ENCODE assay signal across 11 cellular contexts in genomic region chr12:52496054-52496453, GRCh38. TPM values are rescaled to one million over a fixed set of nuclear protein-coding genes. Genes with fewer than 3 reads are reported as not detected.
A peak's percentile ranks its signal among the peaks of the same experiment; 100 is the strongest.
DNase-seq lines count a peak whose midpoint lies in the region; ATAC-seq and TF ChIP-seq lines count a peak whose summit lies in the region.
"Had no signal": no experiment of that assay in that cellular context is flagged by ENCODE, and none has a peak within 500 bp of the region (broad histone marks: within the 10 kb centered on the region; RNA-seq: fewer than 3 reads in every experiment).

No MANE protein-coding gene starts in this region.

- H3K36me3 ChIP-seq in GM23338 (ENCODE audit: insufficient read depth), result no peaks in the 10 kb centered on the region
- H3K36me3 ChIP-seq in adipocyte (ENCODE audit: control insufficient read depth, insufficient read depth, low read length, severe bottlenecking), result no peaks in the 10 kb centered on the region

- H2AFZ ChIP-seq in GM23338, result peak overlapping the region; percentile 76; the same call in 1 of the 2 replicates

- H3K9me2 ChIP-seq in GM23338 (ENCODE audit: insufficient read depth), result no peaks in the 10 kb centered on the region

- H3K79me2 ChIP-seq in GM23338 (replicated peaks; ENCODE audit: insufficient read depth), result no peaks in the 10 kb centered on the region

- H3K4me3 ChIP-seq in GM23338, result no peak overlapping the region
- H3K4me3 ChIP-seq in adipocyte (ENCODE audit: low read length), result no peak overlapping the region

- H3K4me1 Mint-ChIP-seq in GM23338 (peaks cover 26% of the 10 kb centered on the region), glutamatergic neuron (ENCODE audit: low read depth, unreplicated experiment) (peaks cover 14% of the 10 kb centered on the region)
- H3K4me1 Mint-ChIP-seq in activated CD4-positive, alpha-beta T cell treated with anti-CD3 and anti-CD28 coated beads, Interleukin-2, amount 10 ng/mL, durations not matched to agents 7 days and 5 days, result no peaks in the 10 kb centered on the region

- H3K9ac ChIP-seq in adipocyte (ENCODE audit: low read length), result peak overlapping the region; percentile 43

- no peaks in the 10 kb centered on the region for H3F3A ChIP-seq in GM23338 (replicated peaks; ENCODE audit: low read depth)

- TF ChIP-seq CTCF in GM23338 (conservative IDR thresholded peaks at IDR 0.05; ENCODE audit: low read depth in 2 of 2), result no peak
- no peak for TF ChIP-seq CTCF in glutamatergic neuron (IDR thresholded peaks at IDR 0.05; ENCODE audit: partially characterized antibody, unreplicated experiment)

- H3K36me3 Mint-ChIP-seq in GM23338 (ENCODE audit: low read depth) (no peaks in the 10 kb centered on the region), glutamatergic neuron (ENCODE audit: unreplicated experiment) (no peaks in the 10 kb centered on the region)
- no peaks in the 10 kb centered on the region for H3K36me3 Mint-ChIP-seq in activated CD4-positive, alpha-beta T cell treated with anti-CD3 and anti-CD28 coated beads, Interleukin-2, amount 10 ng/mL, durations not matched to agents 7 days and 5 days (ENCODE audit: low read depth)
- H3K36me3 Mint-ChIP-seq: CD8-positive, alpha-beta memory T cell had no signal

- H3K4me2 ChIP-seq in GM23338, result peak overlapping the region; percentile 43; the same call in 1 of the 2 replicates

- DNase-seq in GM23338 (ENCODE audit: low spot score), result no peak
- DNase-seq in NCI-H2029 (lab: John Stamatoyannopoulos, UW), result peak; percentile 59
- DNase-seq in adipocyte (ENCODE audit: low read depth), result no peak
- peak; percentile 88 for DNase-seq in myocyte (ENCODE audit: low read depth)
- no peak for DNase-seq in activated CD4-positive, alpha-beta T cell treated with anti-CD3 and anti-CD28 coated beads, Interleukin-2, amount 10 ng/mL, durations not matched to agents 7 days and 5 days
- DNase-seq in glutamatergic neuron, result no peak
- no peak for DNase-seq in UCSD-AML1 (lab: John Stamatoyannopoulos, UW; ENCODE audit: unreplicated experiment)
- DNase-seq: CD8-positive, alpha-beta memory T cell had no signal

- H3K27me3 ChIP-seq in GM23338 (ENCODE audit: insufficient read depth), result no peaks in the 10 kb centered on the region
- peaks cover 15% of the 10 kb centered on the region for H3K27me3 ChIP-seq in adipocyte (replicated peaks; ENCODE audit: control insufficient read depth, insufficient read depth, low read length)

- CTCF ChIA-PET in activated CD4-positive, alpha-beta T cell treated with anti-CD3 and anti-CD28 coated beads, Interleukin-2, amount 10 ng/mL, durations not matched to agents 7 days and 5 days (lab: Charles Lee), result no interaction called here

- H3K9me3 Mint-ChIP-seq in GM23338, result peaks cover 3% of the 10 kb centered on the region; the same call in 2 of the 3 replicates
- no peaks in the 10 kb centered on the region for H3K9me3 Mint-ChIP-seq in activated CD4-positive, alpha-beta T cell treated with anti-CD3 and anti-CD28 coated beads, Interleukin-2, amount 10 ng/mL, durations not matched to agents 7 days and 5 days
- no peaks in the 10 kb centered on the region for H3K9me3 Mint-ChIP-seq in glutamatergic neuron (ENCODE audit: unreplicated experiment)
- H3K9me3 Mint-ChIP-seq: CD8-positive, alpha-beta memory T cell had no signal

- no peaks in the 10 kb centered on the region for H3K9me3 ChIP-seq in adipocyte (ENCODE audit: control insufficient read depth, low read length)

- POLR2A ChIA-PET in activated CD4-positive, alpha-beta T cell treated with anti-CD3 and anti-CD28 coated beads, Interleukin-2, amount 10 ng/mL, durations not matched to agents 7 days and 5 days (lab: Charles Lee), result no interaction called here

- H4K20me1 ChIP-seq in GM23338 (replicated peaks; ENCODE audit: insufficient read depth), result no peaks in the 10 kb centered on the region

- peaks cover 19% of the 10 kb centered on the region for H3K4me1 ChIP-seq in GM23338 (ENCODE audit: insufficient read depth)
- peaks cover 56% of the 10 kb centered on the region for H3K4me1 ChIP-seq in adipocyte (ENCODE audit: control insufficient read depth, insufficient read depth, low read length)

- ATAC-seq in GM23338, result peak; percentile 13; the same call in 2 of the 3 replicates
- ATAC-seq in GM21723 (IDR thresholded peaks at IDR 0.05; ENCODE audit: unreplicated experiment), result no peak

- no peak overlapping the region for H3K27ac ChIP-seq in GM23338 (ENCODE audit: low read depth)

- peaks cover 15% of the 10 kb centered on the region for H3K27me3 Mint-ChIP-seq in GM23338 (ENCODE audit: insufficient read depth, low read depth, poor library complexity)
- H3K27me3 Mint-ChIP-seq in activated CD4-positive, alpha-beta T cell treated with anti-CD3 and anti-CD28 coated beads, Interleukin-2, amount 10 ng/mL, durations not matched to agents 7 days and 5 days, result peaks cover 25% of the 10 kb centered on the region
- peaks cover 5% of the 10 kb centered on the region for H3K27me3 Mint-ChIP-seq in glutamatergic neuron (ENCODE audit: unreplicated experiment)

- H3K27ac Mint-ChIP-seq in GM23338, result peak overlapping the region; percentile 69; the same call in 1 of the 2 replicates
- H3K27ac Mint-ChIP-seq in activated CD4-positive, alpha-beta T cell treated with anti-CD3 and anti-CD28 coated beads, Interleukin-2, amount 10 ng/mL, durations not matched to agents 7 days and 5 days, result no peak overlapping the region
- no peak overlapping the region for H3K27ac Mint-ChIP-seq in glutamatergic neuron (ENCODE audit: unreplicated experiment)

- H3K4me3 Mint-ChIP-seq in GM23338 (no peak overlapping the region), glutamatergic neuron (ENCODE audit: unreplicated experiment) (no peak overlapping the region)
- no peak overlapping the region for H3K4me3 Mint-ChIP-seq in activated CD4-positive, alpha-beta T cell treated with anti-CD3 and anti-CD28 coated beads, Interleukin-2, amount 10 ng/mL, durations not matched to agents 7 days and 5 days
- H3K4me3 Mint-ChIP-seq: CD8-positive, alpha-beta memory T cell had no signal

TF ChIP-seq in GM23338, 12 proteins besides CTCF, POLR2A, EP300 and RAD21 (continues in another document):
- TF ChIP-seq NANOG (IDR thresholded peaks at IDR 0.05; ENCODE audit: borderline replicate concordance) (no peak), JUNB (IDR thresholded peaks at IDR 0.05; ENCODE audit: unreplicated experiment) (no peak), STAT1 (IDR thresholded peaks at IDR 0.05; ENCODE audit: unreplicated experiment) (no peak)

RNA-seq across cellular contexts. Expression of gene KRT6A, which starts 3.0 kb away (rescaled TPM):
- total RNA-seq in GM23338 (2014; rRNA removed; shearing (Covaris generic)), result not detected in 2 replicates
- not detected in 2 replicates for polyA plus RNA-seq in GM23338 (2016; fragmentation: Nextera tagmentation; extraction: Ambion mirVana)
- total RNA-seq in myocyte, result not detected in 2 replicates
- polyA plus RNA-seq in myocyte (2012), result not detected
- total RNA-seq in activated CD4-positive, alpha-beta T cell treated with anti-CD3 and anti-CD28 coated beads, Interleukin-2, amount 10 ng/mL, durations not matched to agents 7 days and 5 days, result not detected
- not detected for total RNA-seq in glutamatergic neuron (ENCODE audit: unreplicated experiment)
- total RNA-seq: CD8-positive, alpha-beta memory T cell had no signal
- polyA plus RNA-seq: CD8-positive, alpha-beta memory T cell; endothelial cell of umbilical vein; neural cell had no signal

RNA-seq across cellular contexts. Expression of gene KRT6C, which starts 22.4 kb away (rescaled TPM):
- not detected in 2 replicates for total RNA-seq in GM23338 (2014; rRNA removed; shearing (Covaris generic))
- not detected in 2 replicates for polyA plus RNA-seq in GM23338 (2016; fragmentation: Nextera tagmentation; extraction: Ambion mirVana)
- total RNA-seq in myocyte, result not detected in 2 replicates
- polyA plus RNA-seq in myocyte (2012), result not detected
- not detected for total RNA-seq in activated CD4-positive, alpha-beta T cell treated with anti-CD3 and anti-CD28 coated beads, Interleukin-2, amount 10 ng/mL, durations not matched to agents 7 days and 5 days
- not detected for total RNA-seq in glutamatergic neuron (ENCODE audit: unreplicated experiment)
- total RNA-seq: CD8-positive, alpha-beta memory T cell; endothelial cell of umbilical vein had no signal
- polyA plus RNA-seq: CD8-positive, alpha-beta memory T cell; endothelial cell of umbilical vein; neural cell had no signal

RNA-seq across cellular contexts. Expression of gene KRT5, which starts 24.1 kb away (rescaled TPM):
- not detected in 2 replicates for total RNA-seq in GM23338 (2014; rRNA removed; shearing (Covaris generic))
- polyA plus RNA-seq in GM23338 (2016; fragmentation: Nextera tagmentation; extraction: Ambion mirVana), result not detected in 2 replicates
- total RNA-seq in myocyte (2.8 and 3.3 TPM in 2 replicates), glutamatergic neuron (ENCODE audit: unreplicated experiment) (not detected)
- polyA plus RNA-seq in myocyte (2012), result 0.83 TPM
- total RNA-seq in activated CD4-positive, alpha-beta T cell treated with anti-CD3 and anti-CD28 coated beads, Interleukin-2, amount 10 ng/mL, durations not matched to agents 7 days and 5 days, result not detected
- total RNA-seq: CD8-positive, alpha-beta memory T cell had no signal
- polyA plus RNA-seq: CD8-positive, alpha-beta memory T cell; neural cell had no signal

RNA-seq across cellular contexts. Expression of gene KRT6B, which starts 44.1 kb away (rescaled TPM):
- total RNA-seq in GM23338 (2014; rRNA removed; shearing (Covaris generic)), result not detected in 2 replicates
- not detected in 2 replicates for polyA plus RNA-seq in GM23338 (2016; fragmentation: Nextera tagmentation; extraction: Ambion mirVana)
- total RNA-seq in myocyte (not detected in 2 replicates), glutamatergic neuron (ENCODE audit: unreplicated experiment) (not detected)
- not detected for polyA plus RNA-seq in myocyte (2012)
- total RNA-seq in activated CD4-positive, alpha-beta T cell treated with anti-CD3 and anti-CD28 coated beads, Interleukin-2, amount 10 ng/mL, durations not matched to agents 7 days and 5 days, result not detected
- total RNA-seq: CD8-positive, alpha-beta memory T cell; endothelial cell of umbilical vein had no signal
- polyA plus RNA-seq: CD8-positive, alpha-beta memory T cell; neural cell had no signal

RNA-seq across cellular contexts. Expression of gene KRT71, which starts 56.9 kb away (rescaled TPM):
- not detected in 2 replicates for total RNA-seq in GM23338 (2014; rRNA removed; shearing (Covaris generic))
- not detected in 2 replicates for polyA plus RNA-seq in GM23338 (2016; fragmentation: Nextera tagmentation; extraction: Ambion mirVana)
- total RNA-seq in myocyte (not detected in 2 replicates), glutamatergic neuron (ENCODE audit: unreplicated experiment) (not detected)
- not detected for polyA plus RNA-seq in myocyte (2012)
- not detected for total RNA-seq in activated CD4-positive, alpha-beta T cell treated with anti-CD3 and anti-CD28 coated beads, Interleukin-2, amount 10 ng/mL, durations not matched to agents 7 days and 5 days
- total RNA-seq: CD8-positive, alpha-beta memory T cell; endothelial cell of umbilical vein had no signal
- polyA plus RNA-seq: CD8-positive, alpha-beta memory T cell; endothelial cell of umbilical vein; neural cell had no signal

Comparison
In these comparisons a context has a peak if more than half of its experiments do, and no peak if none do; other contexts are left out.
1. DNase-seq: peak in NCI-H2029 (single experiment) and myocyte (single experiment); none in GM23338 (single experiment), adipocyte (single experiment), activated CD4-positive, alpha-beta T cell treated with anti-CD3 and anti-CD28 coated beads, Interleukin-2, amount 10 ng/mL, durations not matched to agents 7 days and 5 days (single experiment), glutamatergic neuron (single experiment) and UCSD-AML1 (single experiment).